ENCODE assay signal across 17 cellular contexts in the genomic region with DNA sequence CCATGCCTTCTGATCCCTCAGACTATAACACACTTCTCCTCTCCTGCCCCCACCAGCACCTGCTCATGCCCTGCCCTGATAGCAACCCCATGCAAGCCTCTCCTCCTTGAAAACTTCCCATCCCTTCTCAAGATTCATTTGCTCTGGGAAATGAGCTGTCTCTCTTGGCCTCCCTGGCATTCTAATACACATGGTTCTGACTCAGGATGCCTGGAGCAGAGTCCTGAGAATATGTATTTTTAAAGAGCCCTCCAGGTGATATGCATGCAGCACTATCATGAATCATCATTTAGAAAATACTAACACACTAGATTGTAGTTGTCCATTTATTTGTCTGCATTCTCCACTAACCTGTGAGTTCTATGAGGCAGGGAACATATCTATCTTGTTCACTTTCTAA. TPM values are rescaled to one million over a fixed set of nuclear protein-coding genes. Genes with fewer than 3 reads are reported as not detected.
"Had no signal": no experiment of that assay in that cellular context is flagged by ENCODE, and none has a peak within 500 bp of the region (broad histone marks: within the 10 kb centered on the region; RNA-seq: fewer than 3 reads in every experiment).

No MANE protein-coding gene starts in this region.

- H3K4me3 ChIP-seq: ascending aorta, dorsolateral prefrontal cortex, prostate gland, right lobe of liver, stomach, testis, upper lobe of right lung had no signal

- H3K27me3 ChIP-seq: ascending aorta, right lobe of liver, stomach, testis, upper lobe of right lung had no signal

- H3K36me3 ChIP-seq: ascending aorta, prostate gland, right lobe of liver, stomach, upper lobe of right lung had no signal

- ATAC-seq: esophagus mucosa; natural killer cell treated with Interleukin-12 subunit alpha and Interleukin-12 subunit beta and Interleukin-15 and Interleukin-18, amount 100 ng/mL, for 72 hours; right lobe of liver; upper lobe of right lung had no signal

- H3K27me3 Mint-ChIP-seq: natural killer cell treated with Interleukin-12 subunit alpha and Interleukin-12 subunit beta and Interleukin-15 and Interleukin-18, amount 100 ng/mL, for 72 hours had no signal

- H3K9me3 ChIP-seq: ascending aorta, prostate gland, right lobe of liver, stomach, testis, upper lobe of right lung had no signal

- H3K4me3 Mint-ChIP-seq: natural killer cell treated with Interleukin-12 subunit alpha and Interleukin-12 subunit beta and Interleukin-15 and Interleukin-18, amount 100 ng/mL, for 72 hours had no signal

- DNase-seq: activated CD4-positive, CD25-positive, alpha-beta regulatory T cell treated with anti-CD3 and anti-CD28 coated beads, Interleukin-2, amount 50 U/mL, for 72 hours; activated naive CD4-positive, alpha-beta T cell; activated T-cell treated with anti-CD3 and anti-CD28 coated beads for 4 hours; dorsolateral prefrontal cortex; mesendoderm; occipital lobe; right lobe of liver; stomach; testis; upper lobe of right lung had no signal

- H3K27ac ChIP-seq: ascending aorta, dorsolateral prefrontal cortex, prostate gland, right lobe of liver, stomach, testis, upper lobe of right lung had no signal

- H3K4me1 ChIP-seq: ascending aorta, prostate gland, right lobe of liver, testis, upper lobe of right lung had no signal

- H3K27ac Mint-ChIP-seq: natural killer cell treated with Interleukin-12 subunit alpha and Interleukin-12 subunit beta and Interleukin-15 and Interleukin-18, amount 100 ng/mL, for 72 hours had no signal

RNA-seq across cellular contexts. Expression of a gene that starts 26.6 kb away (rescaled TPM):
- total RNA-seq: ascending aorta; cardiac septum; esophagus mucosa; kidney epithelial cell; liver; natural killer cell treated with Interleukin-12 subunit alpha and Interleukin-12 subunit beta and Interleukin-15 and Interleukin-18, amount 100 ng/mL, for 72 hours; occipital lobe; right lobe of liver; stomach; upper lobe of right lung had no signal
- polyA plus RNA-seq: liver, stomach had no signal
